30 cellular contexts compared by ENCODE assay signal in the genomic region with DNA sequence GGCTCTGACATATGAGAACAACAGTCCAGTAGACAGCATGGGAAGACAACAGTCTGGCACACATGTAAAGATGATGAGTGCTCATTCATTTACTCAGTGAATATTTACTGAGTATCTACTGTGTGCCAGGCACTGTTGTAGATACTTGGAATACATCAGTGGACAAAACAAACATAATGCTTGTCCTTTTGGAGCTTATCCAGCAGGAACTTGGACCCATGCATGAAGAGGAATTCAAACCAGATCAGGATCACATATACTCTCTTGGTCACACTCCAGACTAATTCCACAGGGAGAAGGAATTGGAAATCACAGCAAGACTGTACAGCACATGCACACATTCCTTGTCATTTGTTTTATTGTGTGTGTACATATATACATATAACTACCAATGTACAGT.
"Had no signal": no experiment of that assay in that cellular context is flagged by ENCODE, and none has a peak within 500 bp of the region (broad histone marks: within the 10 kb centered on the region; RNA-seq: fewer than 3 reads in every experiment).

No MANE protein-coding gene starts in this region.

- H3K27ac ChIP-seq: brain microvascular endothelial cell, WERI-Rb-1 had no signal

- H3K27ac Mint-ChIP-seq: activated CD4-positive, alpha-beta memory T cell treated with anti-CD3 and anti-CD28 coated beads, Interleukin-2, amount 10 ng/mL, durations not matched to agents 7 days and 5 days; activated CD8-positive, alpha-beta memory T cell treated with anti-CD3 and anti-CD28 coated beads, Interleukin-2, amount 10 ng/mL, durations not matched to agents 7 days and 5 days; activated naive CD8-positive, alpha-beta T cell treated with anti-CD3 and anti-CD28 coated beads for 36 hours; activated T-cell treated with anti-CD3 and anti-CD28 coated beads, Interleukin-2, amount 50 U/mL, for 72 hours; activated T-helper 17 cell treated with anti-CD3 and anti-CD28 coated beads, Interleukin-2, amount 50 U/mL, for 72 hours had no signal

- ATAC-seq: activated CD8-positive, alpha-beta memory T cell treated with anti-CD3 and anti-CD28 coated beads, Interleukin-2, amount 10 ng/mL, durations not matched to agents 7 days and 5 days; activated T-cell treated with anti-CD3 and anti-CD28 coated beads, Interleukin-2, amount 50 U/mL, for 72 hours; activated T-helper 17 cell treated with anti-CD3 and anti-CD28 coated beads, Interleukin-2, amount 50 U/mL, for 72 hours had no signal

- H3K4me3 Mint-ChIP-seq: activated CD4-positive, alpha-beta memory T cell treated with anti-CD3 and anti-CD28 coated beads, Interleukin-2, amount 10 ng/mL, durations not matched to agents 7 days and 5 days; activated CD8-positive, alpha-beta memory T cell treated with anti-CD3 and anti-CD28 coated beads, Interleukin-2, amount 10 ng/mL, durations not matched to agents 7 days and 5 days; activated naive CD8-positive, alpha-beta T cell treated with anti-CD3 and anti-CD28 coated beads for 36 hours; activated T-cell treated with anti-CD3 and anti-CD28 coated beads, Interleukin-2, amount 50 U/mL, for 72 hours; activated T-helper 17 cell treated with anti-CD3 and anti-CD28 coated beads, Interleukin-2, amount 50 U/mL, for 72 hours had no signal

- H3K36me3 ChIP-seq: brain microvascular endothelial cell, WERI-Rb-1 had no signal

- H3K27me3 ChIP-seq: brain microvascular endothelial cell had no signal

- H3K36me3 Mint-ChIP-seq: activated CD8-positive, alpha-beta memory T cell treated with anti-CD3 and anti-CD28 coated beads, Interleukin-2, amount 10 ng/mL, durations not matched to agents 7 days and 5 days; activated naive CD8-positive, alpha-beta T cell treated with anti-CD3 and anti-CD28 coated beads for 36 hours had no signal

- H3K9me3 Mint-ChIP-seq: activated CD4-positive, alpha-beta memory T cell treated with anti-CD3 and anti-CD28 coated beads, Interleukin-2, amount 10 ng/mL, durations not matched to agents 7 days and 5 days; activated naive CD8-positive, alpha-beta T cell treated with anti-CD3 and anti-CD28 coated beads for 36 hours; activated T-cell treated with anti-CD3 and anti-CD28 coated beads, Interleukin-2, amount 50 U/mL, for 72 hours; activated T-helper 17 cell treated with anti-CD3 and anti-CD28 coated beads, Interleukin-2, amount 50 U/mL, for 72 hours had no signal

- H3K4me1 Mint-ChIP-seq: activated naive CD8-positive, alpha-beta T cell treated with anti-CD3 and anti-CD28 coated beads for 36 hours; activated T-helper 17 cell treated with anti-CD3 and anti-CD28 coated beads, Interleukin-2, amount 50 U/mL, for 72 hours had no signal

- DNase-seq: activated CD4-positive, alpha-beta memory T cell treated with anti-CD3 and anti-CD28 coated beads, Interleukin-2, amount 10 ng/mL, durations not matched to agents 7 days and 5 days; activated CD4-positive, alpha-beta T cell treated with anti-CD3 and anti-CD28 coated beads for 1 hour; activated CD4-positive, alpha-beta T cell treated with anti-CD3 and anti-CD28 coated beads for 48 hours; activated CD4-positive, CD25-positive, alpha-beta regulatory T cell; activated CD8-positive, alpha-beta memory T cell treated with anti-CD3 and anti-CD28 coated beads for 24 hours; activated CD8-positive, alpha-beta memory T cell treated with anti-CD3 and anti-CD28 coated beads, Interleukin-2, amount 10 ng/mL, durations not matched to agents 7 days and 5 days; activated CD8-positive, alpha-beta memory T cell treated with anti-CD3 and anti-CD28 coated beads, Interleukin-2, amount 50 U/mL, for 48 hours; activated effector memory CD4-positive, alpha-beta T cell treated with anti-CD3 and anti-CD28 coated beads, Interleukin-2, amount 50 U/mL, for 16 hours; activated naive CD4-positive, alpha-beta T cell; activated naive CD4-positive, alpha-beta T cell treated with anti-CD3 and anti-CD28 coated beads, Interleukin-2, amount 50 U/mL, for 16 hours; activated naive CD8-positive, alpha-beta T cell treated with anti-CD3 and anti-CD28 coated beads for 36 hours; activated T-cell treated with anti-CD3 and anti-CD28 coated beads, Interleukin-2, amount 50 U/mL, for 72 hours; amniotic stem cell; aorta; brain microvascular endothelial cell; central memory CD4-positive, alpha-beta T cell; NCI-H1105; NCI-H1417 treated with DMSO at 0.1 percent for 48 hours; NCI-H187 treated with DMSO at 0.1 percent for 48 hours; NCI-H510A; NCI-H526; NCI-H748 treated with DMSO at 0.1 percent for 48 hours; NK-92 treated with Interleukin-12 subunit alpha and Interleukin-12 subunit beta, amount 100 ng/mL, for 24 hours; OCI-M1; Right ventricle myocardium superior; SW 1271; T-helper 1 cell; T1000; WERI-Rb-1 had no signal
